In the genomic region with DNA sequence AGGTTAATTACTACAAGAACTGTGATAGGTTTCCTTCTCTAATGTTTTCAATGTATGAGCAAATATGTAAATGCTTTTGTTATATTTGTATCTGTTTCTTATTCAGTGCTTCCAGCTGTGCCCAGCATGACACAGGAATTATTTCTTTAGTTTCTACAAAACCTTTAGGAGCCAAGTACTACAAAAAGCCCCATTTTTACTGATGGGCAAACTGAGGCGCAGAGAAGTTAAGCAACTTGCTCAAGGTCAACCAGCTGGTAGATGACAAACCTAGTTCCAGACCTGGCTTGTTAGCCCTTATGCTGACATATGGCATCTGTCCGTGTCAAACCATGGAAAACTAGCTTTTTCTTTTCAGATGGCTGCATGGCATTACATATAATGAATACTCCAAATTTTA, we compare ENCODE assay signal across 29 cellular contexts.
"Had no signal": no experiment of that assay in that cellular context is flagged by ENCODE, and none has a peak within 500 bp of the region (broad histone marks: within the 10 kb centered on the region; RNA-seq: fewer than 3 reads in every experiment).

No MANE protein-coding gene starts in this region.

- H3K9me3 ChIP-seq: colonic mucosa, esophagus squamous epithelium, gastrocnemius medialis, left lung, lower lobe of right lung, mucosa of descending colon had no signal

- H3K4me1 ChIP-seq: colonic mucosa, esophagus squamous epithelium, gastrocnemius medialis, left lung, lower lobe of right lung had no signal

- H3K4me3 ChIP-seq: colonic mucosa, esophagus squamous epithelium, gastrocnemius medialis, heart right ventricle, left lung, lower lobe of right lung, mucosa of descending colon had no signal

- FAIRE-seq: endometrium, kidney had no signal

- H3K4me1 Mint-ChIP-seq: endodermal cell had no signal

- H3K27me3 Mint-ChIP-seq: effector memory CD8-positive, alpha-beta T cell had no signal

- ATAC-seq: effector memory CD8-positive, alpha-beta T cell; esophagus mucosa; gastrocnemius medialis; heart right ventricle; left cardiac atrium; left lung; left ventricle myocardium superior; lower lobe of right lung; mucosa of descending colon had no signal

- H3K9me3 Mint-ChIP-seq: dendritic cell treated with granulocyte-macrophage colony-stimulating factor and Interleukin-4, amounts not matched to agents 40 ng/mL and 50 ng/mL, for 4 days; endodermal cell; immature natural killer cell had no signal

- H3K36me3 ChIP-seq: colonic mucosa, esophagus squamous epithelium, gastrocnemius medialis, heart right ventricle, left lung, lower lobe of right lung had no signal

- H3K27ac Mint-ChIP-seq: dendritic cell treated with granulocyte-macrophage colony-stimulating factor and Interleukin-4, amounts not matched to agents 40 ng/mL and 50 ng/mL, for 4 days; effector memory CD8-positive, alpha-beta T cell had no signal

- DNase-seq: colonic mucosa; cortex of kidney; effector CD8-positive, alpha-beta T cell; effector memory CD8-positive, alpha-beta T cell; endodermal cell; erythroblast; esophagus squamous epithelium; foreskin fibroblast; foreskin melanocyte; gastrocnemius medialis; glutamatergic neuron; head of caudate nucleus; heart right ventricle; hippocampal formation; immature natural killer cell; islet precursor cell; kidney; kidney glomerular epithelial cell; left cardiac atrium; left lung; left ventricle myocardium superior; lower lobe of right lung; mesenchymal stem cell; mucosa of descending colon had no signal

- H3K27me3 ChIP-seq: colonic mucosa, esophagus squamous epithelium, gastrocnemius medialis, heart right ventricle, left lung had no signal

- H3K27ac ChIP-seq: colonic mucosa, epithelial cell of prostate, esophagus squamous epithelium, gastrocnemius medialis, heart right ventricle, left lung, lower lobe of right lung had no signal

- H3K4me3 Mint-ChIP-seq: dendritic cell treated with granulocyte-macrophage colony-stimulating factor and Interleukin-4, amounts not matched to agents 40 ng/mL and 50 ng/mL, for 4 days; effector memory CD8-positive, alpha-beta T cell; endodermal cell; immature natural killer cell; mesothelial cell of epicardium had no signal

- H3K36me3 Mint-ChIP-seq: mesothelial cell of epicardium had no signal
